ENCODE assay signal across 1 cellular context in genomic region chr11:34056672-34057071, GRCh38.
TF ChIP-seq lines count a peak whose summit lies in the region.

No MANE protein-coding gene starts in this region.

TF ChIP-seq in GM23338, 12 proteins besides CTCF, POLR2A, EP300 and RAD21:
- no peak for TF ChIP-seq REST (IDR thresholded peaks at IDR 0.05; ENCODE audit: unreplicated experiment)
- no peak for TF ChIP-seq CREB1 (CRISPR knock-in tag; IDR thresholded peaks at IDR 0.05; ENCODE audit: low read depth)
- no peak for TF ChIP-seq NANOG (IDR thresholded peaks at IDR 0.05; ENCODE audit: borderline replicate concordance)
- no peak for TF ChIP-seq EZH2phosphoT487 (IDR thresholded peaks at IDR 0.05; ENCODE audit: unreplicated experiment)
